Comparison of ENCODE assay signal across 10 cellular contexts in genomic region chr5:143397302-143398052, GRCh38. TPM values are rescaled to one million over a fixed set of nuclear protein-coding genes. Genes with fewer than 3 reads are reported as not detected.
DNase-seq lines count a peak whose midpoint lies in the region; ATAC-seq and TF ChIP-seq lines count a peak whose summit lies in the region.
"Had no signal": no experiment of that assay in that cellular context is flagged by ENCODE, and none has a peak within 500 bp of the region (broad histone marks: within the 10 kb centered on the region; RNA-seq: fewer than 3 reads in every experiment).

No MANE protein-coding gene starts in this region.

- H3K9ac ChIP-seq in subcutaneous abdominal adipose tissue (ENCODE audit: low read length in 5 of 5) = peak overlapping the region; percentile 40 to 94 (median 77)

- H3K9me3 Mint-ChIP-seq in activated CD4-positive, alpha-beta T cell treated with anti-CD3 and anti-CD28 coated beads, Interleukin-2, amount 10 ng/mL, durations not matched to agents 7 days and 5 days = no peaks in the 10 kb centered on the region
- H3K9me3 Mint-ChIP-seq in WTC11 = no peaks in the 10 kb centered on the region

- ATAC-seq in WTC11 = no peak
- ATAC-seq in HG03439 (IDR thresholded peaks at IDR 0.05; ENCODE audit: unreplicated experiment) = no peak

- H3K27me3 ChIP-seq in subcutaneous abdominal adipose tissue (ENCODE audit: control insufficient read depth in 5 of 5, insufficient read depth in 4 of 5, low read length in 5 of 5) = no peaks in the 10 kb centered on the region

- H3K4me1 ChIP-seq in subcutaneous abdominal adipose tissue (ENCODE audit: control insufficient read depth in 5 of 5, insufficient read depth in 5 of 5, low read length in 5 of 5) = peaks cover 6 to 77% (median 72%) of the 10 kb centered on the region in 5 donors

- POLR2A ChIA-PET in activated CD4-positive, alpha-beta T cell treated with anti-CD3 and anti-CD28 coated beads, Interleukin-2, amount 10 ng/mL, durations not matched to agents 7 days and 5 days (lab: Charles Lee) = no interaction called here
- POLR2A ChIA-PET in WTC11 (lab: Charles Lee) = no interaction called here

- H3K4me1 Mint-ChIP-seq in activated CD4-positive, alpha-beta T cell treated with anti-CD3 and anti-CD28 coated beads, Interleukin-2, amount 10 ng/mL, durations not matched to agents 7 days and 5 days = peaks cover 72% of the 10 kb centered on the region
- H3K4me1 Mint-ChIP-seq in WTC11 = peaks cover 90% of the 10 kb centered on the region

- DNase-seq in activated CD4-positive, alpha-beta T cell treated with anti-CD3 and anti-CD28 coated beads, Interleukin-2, amount 10 ng/mL, durations not matched to agents 7 days and 5 days = no peak
- DNase-seq in activated CD4-positive, alpha-beta T cell treated with anti-CD3 and anti-CD28 coated beads for 1 hour = no peak
- DNase-seq in WTC11 (ENCODE audit: low spot score) (no peak), fibroblast of villous mesenchyme (ENCODE audit: low read depth) (no peak), KG1 (lab: John Stamatoyannopoulos, UW) (no peak)
- DNase-seq in stimulated activated CD4-positive, alpha-beta T cell treated with anti-CD3 and anti-CD28 coated beads, Interleukin-1b, Interleukin-23, amount 100 ng/mL, for 48 hours = no peak
- DNase-seq: stimulated activated CD4-positive, alpha-beta T cell treated with anti-CD3 and anti-CD28 coated beads, Interleukin-4, amount 100 ng/mL, for 1 hour had no signal

- no peaks in the 10 kb centered on the region for H3K27me3 Mint-ChIP-seq in activated CD4-positive, alpha-beta T cell treated with anti-CD3 and anti-CD28 coated beads, Interleukin-2, amount 10 ng/mL, durations not matched to agents 7 days and 5 days
- H3K27me3 Mint-ChIP-seq in WTC11 (ENCODE audit: low read depth) = peaks cover 28% of the 10 kb centered on the region

- peaks cover 0 to 10% (median 0%) of the 10 kb centered on the region in 5 donors for H3K36me3 ChIP-seq in subcutaneous abdominal adipose tissue (ENCODE audit: control insufficient read depth in 5 of 5, insufficient read depth in 5 of 5, low read length in 5 of 5)

- CTCF ChIA-PET in activated CD4-positive, alpha-beta T cell treated with anti-CD3 and anti-CD28 coated beads, Interleukin-2, amount 10 ng/mL, durations not matched to agents 7 days and 5 days (lab: Charles Lee) = interaction anchor here (0.7 kb wide), 1 partner anchor 375 kb away, joined by 3 read pairs; no protein-coding TSS in a partner anchor
- CTCF ChIA-PET in WTC11 (lab: Charles Lee) = interaction anchor here (1.1 kb wide), 1 partner anchor 430 kb away, joined by 3 read pairs; no protein-coding TSS in a partner anchor

- H3K36me3 Mint-ChIP-seq in activated CD4-positive, alpha-beta T cell treated with anti-CD3 and anti-CD28 coated beads, Interleukin-2, amount 10 ng/mL, durations not matched to agents 7 days and 5 days (ENCODE audit: low read depth) = peaks cover 44% of the 10 kb centered on the region
- no peaks in the 10 kb centered on the region for H3K36me3 Mint-ChIP-seq in WTC11

- peak overlapping the region; percentile 81 for H3K4me3 Mint-ChIP-seq in activated CD4-positive, alpha-beta T cell treated with anti-CD3 and anti-CD28 coated beads, Interleukin-2, amount 10 ng/mL, durations not matched to agents 7 days and 5 days
- peak overlapping the region; percentile 49; the same call in 1 of the 2 replicates for H3K4me3 Mint-ChIP-seq in WTC11

- H3K27ac Mint-ChIP-seq in activated CD4-positive, alpha-beta T cell treated with anti-CD3 and anti-CD28 coated beads, Interleukin-2, amount 10 ng/mL, durations not matched to agents 7 days and 5 days = no peak overlapping the region
- H3K27ac Mint-ChIP-seq in WTC11 = no peak overlapping the region

- peak overlapping the region; percentile 100 for H3K27ac ChIP-seq in subcutaneous abdominal adipose tissue (ENCODE audit: low read depth, low read length)

- TF ChIP-seq CTCF in WTC11 (IDR thresholded peaks at IDR 0.05) = no peak
- TF ChIP-seq CTCF in fibroblast of villous mesenchyme (IDR thresholded peaks at IDR 0.05; ENCODE audit: insufficient read depth, low read depth, low read length) = no peak

- H3K4me3 ChIP-seq in fibroblast of villous mesenchyme (ENCODE audit: low read depth, low read length) (peak overlapping the region; percentile 94), subcutaneous abdominal adipose tissue (ENCODE audit: low read depth in 1 of 5, low read length in 5 of 5) (peak overlapping the region; percentile 90 to 95 (median 93))

- H3K9me3 ChIP-seq in subcutaneous abdominal adipose tissue (ENCODE audit: control insufficient read depth in 5 of 5, low read length in 5 of 5) = no peaks in the 10 kb centered on the region

TF ChIP-seq in WTC11, 78 proteins besides CTCF, POLR2A, EP300 and RAD21:
- TF ChIP-seq ZNF263 (CRISPR knock-in tag; IDR thresholded peaks at IDR 0.05; ENCODE audit: low read depth) = no peak
- no peak for TF ChIP-seq FOXP1 (CRISPR knock-in tag; IDR thresholded peaks at IDR 0.05; ENCODE audit: borderline replicate concordance)
- TF ChIP-seq CREM (CRISPR knock-in tag; IDR thresholded peaks at IDR 0.05) = no peak
- TF ChIP-seq NFATC4 (CRISPR knock-in tag; IDR thresholded peaks at IDR 0.05) = no peak
- no peak for TF ChIP-seq MLX (CRISPR knock-in tag; IDR thresholded peaks at IDR 0.05)
- no peak for TF ChIP-seq RELA (CRISPR knock-in tag; IDR thresholded peaks at IDR 0.05; ENCODE audit: borderline replicate concordance)
- no peak for TF ChIP-seq TEAD1 (CRISPR knock-in tag; IDR thresholded peaks at IDR 0.05)

RNA-seq across cellular contexts. Expression of gene NR3C1, which starts 6.0 kb away (rescaled TPM):
- total RNA-seq in activated CD4-positive, alpha-beta T cell treated with anti-CD3 and anti-CD28 coated beads, Interleukin-2, amount 10 ng/mL, durations not matched to agents 7 days and 5 days = 10 to 100 TPM; 62.7 to 73.1 TPM
- total RNA-seq in WTC11 (2021) = 8.7 to 15.0 TPM (median 9.3 TPM) in 3 replicates
- total RNA-seq in fibroblast of villous mesenchyme = 44.8 and 55.7 TPM in 2 replicates
- total RNA-seq: HT-29 had no signal
